1 cellular context compared by ENCODE assay signal in the genomic region with DNA sequence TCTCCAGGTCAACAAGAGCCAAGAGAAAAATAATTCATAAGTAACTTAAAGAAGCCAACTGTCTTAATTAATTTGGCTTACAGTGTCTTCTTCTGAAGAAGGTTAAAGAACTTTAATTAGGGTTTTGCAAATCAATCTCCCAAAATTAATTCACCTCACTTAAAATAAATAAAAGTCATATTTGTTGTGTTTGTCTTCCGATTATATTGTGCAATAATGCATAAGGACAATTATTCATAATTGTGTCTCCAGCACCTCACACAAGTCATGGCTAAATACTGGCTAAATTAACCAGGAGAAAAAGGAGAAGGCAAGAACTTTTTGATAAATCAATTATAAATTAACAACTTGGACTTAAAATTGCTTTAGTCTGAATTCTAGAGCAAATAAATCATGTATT.
TF ChIP-seq lines count a peak whose summit lies in the region.

No MANE protein-coding gene starts in this region.

TF ChIP-seq in A549, 52 proteins besides CTCF, POLR2A, EP300 and RAD21 (continued from another document):
- TF ChIP-seq RFX5 (IDR thresholded peaks at IDR 0.05) (no peak), ZC3H11A (IDR thresholded peaks at IDR 0.05) (no peak)
TF ChIP-seq in A549: peak in this region for 0.
